Comparison of ENCODE assay signal across 14 cellular contexts in genomic region chr15:88708256-88709054, GRCh38.
A peak's percentile ranks its signal among the peaks of the same experiment; 100 is the strongest.
DNase-seq lines count a peak whose midpoint lies in the region; ATAC-seq and TF ChIP-seq lines count a peak whose summit lies in the region.
"Had no signal": no experiment of that assay in that cellular context is flagged by ENCODE, and none has a peak within 500 bp of the region (broad histone marks: within the 10 kb centered on the region; RNA-seq: fewer than 3 reads in every experiment).

No MANE protein-coding gene starts in this region.

- no peaks in the 10 kb centered on the region for H3K36me3 ChIP-seq in MG63

- H2BK120ac ChIP-seq in H9 (ENCODE audit: low read depth, low read length, poor library complexity, severe bottlenecking): no peak overlapping the region

- no peak overlapping the region for H3T11ph ChIP-seq in H9 (ENCODE audit: low read length)

- WGBS in H9 (ENCODE audit: extremely low coverage, insufficient read length, low lambda C conversion rate): no CpG with 5 or more reads among the region's 12 CpGs

- H3K23ac ChIP-seq in H9 (ENCODE audit: insufficient read length, low read depth, low read length): no peak overlapping the region

- no peak overlapping the region for H2BK20ac ChIP-seq in H9 (ENCODE audit: low read depth, low read length, poor library complexity, severe bottlenecking)

- no peak overlapping the region for H3K27ac ChIP-seq in H9 (ENCODE audit: insufficient read length, low read depth, low read length)
- H3K27ac ChIP-seq: hepatocyte had no signal

- H3K36me3 Mint-ChIP-seq in osteocyte (ENCODE audit: unreplicated experiment) (no peaks in the 10 kb centered on the region), H9 (ENCODE audit: insufficient read depth in 1 of 3, low read depth in 3 of 3) (no peaks in the 10 kb centered on the region)

- H3K27ac Mint-ChIP-seq in osteocyte (ENCODE audit: unreplicated experiment) (peak overlapping the region; percentile 50), H9 (no peak overlapping the region)
- H3K27ac Mint-ChIP-seq: nephron; T-helper 2 cell treated with Interferon-gamma antibody and Interleukin-4, amounts not matched to agents 5 μg/mL and 100 μg/mL, for 36 hours had no signal

- no peak overlapping the region for H2BK5ac ChIP-seq in H9 (ENCODE audit: insufficient read length, low read length)

- H3K4ac ChIP-seq in H9 (ENCODE audit: low read depth, low read length): no peak overlapping the region

- no peak overlapping the region for H2AFZ ChIP-seq in H9 (ENCODE audit: low read length)
- H2AFZ ChIP-seq: hepatocyte had no signal

- no peak overlapping the region for H4K8ac ChIP-seq in H9 (replicated peaks; ENCODE audit: insufficient read length, low read depth, low read length)

- H3K4me3 Mint-ChIP-seq in osteocyte (ENCODE audit: unreplicated experiment): no peak overlapping the region
- no peak overlapping the region for H3K4me3 Mint-ChIP-seq in H9
- H3K4me3 Mint-ChIP-seq: T-helper 2 cell treated with Interferon-gamma antibody and Interleukin-4, amounts not matched to agents 5 μg/mL and 100 μg/mL, for 36 hours had no signal

- peaks cover 23% of the 10 kb centered on the region for H3K27me3 Mint-ChIP-seq in osteocyte (ENCODE audit: unreplicated experiment)
- peaks cover 87% of the 10 kb centered on the region for H3K27me3 Mint-ChIP-seq in H9 (ENCODE audit: low read depth)

- H4K91ac ChIP-seq in H9 (ENCODE audit: insufficient read length, low read depth, low read length): no peak overlapping the region

- H3K79me1 ChIP-seq in H9 (ENCODE audit: insufficient read depth, low read depth, low read length, poor library complexity, severe bottlenecking): no peaks in the 10 kb centered on the region

- peaks cover 5% of the 10 kb centered on the region for H3K23me2 ChIP-seq in H9 (ENCODE audit: insufficient read length, low read depth, low read length, poor library complexity, severe bottlenecking)

- H4K5ac ChIP-seq in H9 (ENCODE audit: insufficient read length, low read depth, low read length): no peak overlapping the region

- no peaks in the 10 kb centered on the region for H3K27me3 ChIP-seq in MG63
- peaks cover 3% of the 10 kb centered on the region; the same call in 1 of the 2 replicates for H3K27me3 ChIP-seq in H9 (ENCODE audit: insufficient read depth, low read length)

- H3K14ac ChIP-seq in H9 (ENCODE audit: insufficient read depth, low read length): no peak overlapping the region

- ATAC-seq in GM19467 (IDR thresholded peaks at IDR 0.05; ENCODE audit: unreplicated experiment): no peak
- ATAC-seq: left lobe of liver had no signal

- no peak overlapping the region for H3K18ac ChIP-seq in H9 (ENCODE audit: insufficient read length, low read depth, low read length)

- no peaks in the 10 kb centered on the region for H3K79me2 ChIP-seq in H9 (ENCODE audit: insufficient read depth, low read length)
- H3K79me2 ChIP-seq: hepatocyte had no signal

- no peak overlapping the region for H3K4me2 ChIP-seq in H9 (ENCODE audit: insufficient read depth, insufficient read length, low read length)
- H3K4me2 ChIP-seq: hepatocyte had no signal

- DNase-seq in EH (ENCODE audit: low read depth) (peak; percentile 37), MG63 (peak; percentile 57), dermis blood vessel endothelial cell (peak; percentile 28), osteocyte (ENCODE audit: extremely low spot score, unreplicated experiment) (no peak), T-helper 2 cell (no peak), H9 (no peak)
- no peak for DNase-seq in central memory CD4-positive, alpha-beta T cell
- DNase-seq: effector CD4-positive, alpha-beta T cell; NCI-H1048 had no signal

- H3K56ac ChIP-seq in H9 (ENCODE audit: insufficient read length, low read depth, low read length): no peak overlapping the region

- H3K4me1 Mint-ChIP-seq in osteocyte (ENCODE audit: unreplicated experiment) (peaks cover 22% of the 10 kb centered on the region), H9 (peaks cover 8 to 9% of the 10 kb centered on the region in 2 experiments)

- H3K4me1 ChIP-seq in H9 (ENCODE audit: insufficient read depth, low read length): no peaks in the 10 kb centered on the region

- H3K4me3 ChIP-seq in MG63: no peak overlapping the region
- H3K4me3 ChIP-seq: hepatocyte had no signal

- H2AK5ac ChIP-seq in H9 (ENCODE audit: insufficient read length, low read length): no peak overlapping the region

- no peak overlapping the region for H2BK15ac ChIP-seq in H9 (ENCODE audit: low read depth, low read length)

- no peak for TF ChIP-seq CTCF in osteocyte (IDR thresholded peaks at IDR 0.05)
- no peak for TF ChIP-seq CTCF in H9 (conservative IDR thresholded peaks at IDR 0.05)

- no peak overlapping the region for H2BK12ac ChIP-seq in H9 (ENCODE audit: insufficient read length, low read depth, low read length)

- H3K9ac ChIP-seq in H9 (ENCODE audit: extremely low read depth, insufficient read length, low read length): no peak overlapping the region

- no peaks in the 10 kb centered on the region for H3K9me3 Mint-ChIP-seq in osteocyte (ENCODE audit: unreplicated experiment)
- H3K9me3 Mint-ChIP-seq in H9: no peaks in the 10 kb centered on the region
- H3K9me3 Mint-ChIP-seq: nephron; T-helper 2 cell treated with Interferon-gamma antibody and Interleukin-4, amounts not matched to agents 5 μg/mL and 100 μg/mL, for 36 hours had no signal

- no peaks in the 10 kb centered on the region for H4K20me1 ChIP-seq in H9 (ENCODE audit: control insufficient read depth, insufficient read depth, insufficient read length)

- H3K9me3 ChIP-seq in MG63 (no peaks in the 10 kb centered on the region), H9 (ENCODE audit: control insufficient read depth, low read depth, low read length) (no peaks in the 10 kb centered on the region)

Comparison
In these comparisons a context has a peak if more than half of its experiments do, and no peak if none do; other contexts are left out.
1. DNase-seq: peak in EH (single experiment), MG63 (single experiment) and dermis blood vessel endothelial cell (single experiment); none in osteocyte (single experiment), T-helper 2 cell (0 of 5), central memory CD4-positive, alpha-beta T cell (single experiment) and H9 (single experiment).